Comparison of ENCODE assay signal across 17 cellular contexts in genomic region chr4:120765271-120765985, GRCh38.
A peak's percentile ranks its signal among the peaks of the same experiment; 100 is the strongest.
DNase-seq lines count a peak whose midpoint lies in the region; ATAC-seq, FAIRE-seq and TF ChIP-seq lines count a peak whose summit lies in the region.
"Had no signal": no experiment of that assay in that cellular context is flagged by ENCODE, and none has a peak within 500 bp of the region (broad histone marks: within the 10 kb centered on the region; RNA-seq: fewer than 3 reads in every experiment).

No MANE protein-coding gene starts in this region.

- H3K4me2 ChIP-seq in KMS-11, result peak overlapping the region; percentile 74

- peak overlapping the region; percentile 40; the same call in 1 of the 2 replicates for H2AFZ ChIP-seq in KMS-11 (ENCODE audit: low read depth)

- H3K27me3 ChIP-seq in KMS-11 (ENCODE audit: insufficient read depth, low read depth) (no peaks in the 10 kb centered on the region), pancreas (no peaks in the 10 kb centered on the region)
- H3K27me3 ChIP-seq: Peyer's patch, stomach had no signal

- peak; percentile 75 for ATAC-seq in GM18909 (IDR thresholded peaks at IDR 0.05; ENCODE audit: poor library complexity, unreplicated experiment)
- peak; percentile 74 for ATAC-seq in HG02571 (IDR thresholded peaks at IDR 0.05; ENCODE audit: unreplicated experiment)
- ATAC-seq in mucosa of descending colon, result no peak
- no peak for ATAC-seq in pancreas

- H3K9ac ChIP-seq in KMS-11, result peak overlapping the region; percentile 18; the same call in 1 of the 2 replicates

- H3K9me3 ChIP-seq in mucosa of descending colon, result no peaks in the 10 kb centered on the region
- H3K9me3 ChIP-seq in pancreas, result no peaks in the 10 kb centered on the region
- H3K9me3 ChIP-seq: Peyer's patch, prostate gland, stomach had no signal

- no peaks in the 10 kb centered on the region for H3K79me2 ChIP-seq in KMS-11 (ENCODE audit: insufficient read depth, low read depth)

- no peak for FAIRE-seq in pancreas (lab: Jason Lieb, UNC)

- TF ChIP-seq CTCF in KMS-11 (conservative IDR thresholded peaks at IDR 0.05; ENCODE audit: low read depth, low read length), result no peak
- no peak for TF ChIP-seq CTCF in mucosa of descending colon (IDR thresholded peaks at IDR 0.05)
- no peak for TF ChIP-seq CTCF in pancreas (IDR thresholded peaks at IDR 0.05)

- H3K4me1 ChIP-seq in KMS-11 (ENCODE audit: low read depth, poor library complexity, severe bottlenecking) (peaks cover 93% of the 10 kb centered on the region), mucosa of descending colon (ENCODE audit: low read depth) (no peaks in the 10 kb centered on the region), pancreas (no peaks in the 10 kb centered on the region)
- H3K4me1 ChIP-seq: Peyer's patch, prostate gland had no signal

- no peaks in the 10 kb centered on the region for H4K20me1 ChIP-seq in KMS-11 (ENCODE audit: insufficient read depth)

- H3K4me3 ChIP-seq in KMS-11 (IDR thresholded peaks at IDR 0.05; ENCODE audit: insufficient read depth, low read depth, low read length) (no peak overlapping the region), mucosa of descending colon (no peak overlapping the region), pancreas (no peak overlapping the region)
- H3K4me3 ChIP-seq: Peyer's patch, prostate gland, stomach had no signal

- DNase-seq in renal cortical epithelial cell (ENCODE audit: low read depth) (peak; percentile 4), mucosa of descending colon (no peak), pancreas (no peak), NCI-H446 (lab: John Stamatoyannopoulos, UW) (no peak)
- DNase-seq: activated CD4-positive, alpha-beta memory T cell treated with anti-CD3 and anti-CD28 coated beads for 36 hours; activated naive CD4-positive, alpha-beta T cell treated with Interleukin-2 at 50 U/mL for 16 hours; caudate nucleus; CD4-positive, CD25-positive, alpha-beta regulatory T cell; GDM1; mammary epithelial cell; NCI-H2171 treated with DMSO at 0.1 percent for 48 hours; Peyer's patch; stomach had no signal

- H3K27ac ChIP-seq in KMS-11 (peak overlapping the region; percentile 79), pancreas (no peak overlapping the region)
- H3K27ac ChIP-seq: Peyer's patch, prostate gland, stomach had no signal

- H3K36me3 ChIP-seq in KMS-11 (ENCODE audit: insufficient read depth) (no peaks in the 10 kb centered on the region), mucosa of descending colon (ENCODE audit: low read depth) (no peaks in the 10 kb centered on the region), pancreas (no peaks in the 10 kb centered on the region)
- H3K36me3 ChIP-seq: Peyer's patch, prostate gland, stomach had no signal

- WGBS in pancreas, 2 donors, result 90% methylated on average over 4 of the region's 4 CpGs

- intact Hi-C loops in mucosa of descending colon (cut with DNase I, micrococcal nuclease), result no loop called here
- intact Hi-C loops in pancreas (cut with DNase I), result no loop called here

Comparison
In these comparisons a context has a peak if more than half of its experiments do, and no peak if none do; other contexts are left out.
1. ATAC-seq: peak in GM18909 (single experiment) and HG02571 (single experiment); none in mucosa of descending colon (single experiment) and pancreas (0 of 4).